In genomic region chr2:126372406-126372805, GRCh38 we compare ENCODE assay signal across 33 cellular contexts.
DNase-seq lines count a peak whose midpoint lies in the region; ATAC-seq, FAIRE-seq and TF ChIP-seq lines count a peak whose summit lies in the region.
"Had no signal": no experiment of that assay in that cellular context is flagged by ENCODE, and none has a peak within 500 bp of the region (broad histone marks: within the 10 kb centered on the region; RNA-seq: fewer than 3 reads in every experiment).

No MANE protein-coding gene starts in this region.

- H3K36me3 ChIP-seq in Peyer's patch (no peaks in the 10 kb centered on the region), bronchial epithelial cell (ENCODE audit: control insufficient read depth, insufficient read depth, low read length) (no peaks in the 10 kb centered on the region), small intestine (ENCODE audit: control insufficient read depth in 2 of 2, insufficient read depth in 2 of 2, low read length in 2 of 2) (no peaks in the 10 kb centered on the region)
- H3K36me3 ChIP-seq: BE2C; BLaER1; BLaER1 treated with 17β-estradiol and CSF1 and Interleukin-3, amounts not matched to agents 10 nM and 100 nM had no signal

- TF ChIP-seq CTCF in Peyer's patch (IDR thresholded peaks at IDR 0.05) (no peak), bronchial epithelial cell (IDR thresholded peaks at IDR 0.05; ENCODE audit: insufficient read depth, low read length, severe bottlenecking) (no peak)

- no peak overlapping the region for H3K4me3 ChIP-seq in Peyer's patch
- H3K4me3 ChIP-seq in bronchial epithelial cell (ENCODE audit: low read depth, low read length), result no peak overlapping the region
- H3K4me3 ChIP-seq in small intestine (ENCODE audit: low read depth in 1 of 2, low read length in 2 of 2), result no peak overlapping the region
- H3K4me3 ChIP-seq: A549; BLaER1; BLaER1 treated with 17β-estradiol and CSF1 and Interleukin-3, amounts not matched to agents 10 nM and 100 nM had no signal

- no peaks in the 10 kb centered on the region for H3K27me3 ChIP-seq in Peyer's patch
- H3K27me3 ChIP-seq in bronchial epithelial cell (ENCODE audit: control insufficient read depth, insufficient read depth, low read length), result no peaks in the 10 kb centered on the region
- H3K27me3 ChIP-seq in small intestine (ENCODE audit: control insufficient read depth in 2 of 2, insufficient read depth in 2 of 2, low read length in 2 of 2), result no peaks in the 10 kb centered on the region
- H3K27me3 ChIP-seq: BE2C; BLaER1; BLaER1 treated with 17β-estradiol and CSF1 and Interleukin-3, amounts not matched to agents 10 nM and 100 nM had no signal

- peak; percentile 58 for FAIRE-seq in bronchial epithelial cell (lab: Jason Lieb, UNC)
- no peak for FAIRE-seq in small intestine (lab: Jason Lieb, UNC)
- FAIRE-seq: A204.1, A549, D721Med had no signal

- DNase-seq in Peyer's patch (peak in 2 of 3 donors; percentile 66), bronchial epithelial cell (ENCODE audit: low read depth) (no peak), small intestine (peak; percentile 37), NCI-H526 treated with DMSO at 0.1 percent for 48 hours (lab: John Stamatoyannopoulos, UW) (no peak), NCI-H2107 treated with DMSO at 0.1 percent for 48 hours (lab: John Stamatoyannopoulos, UW; ENCODE audit: unreplicated experiment) (no peak)
- DNase-seq: 8988T; ACHN; AML-193; BE2C; C1 segment of cervical spinal cord; Caco-2; Calu3; CD4-positive, alpha-beta memory T cell; CD4-positive, alpha-beta T cell; CD4-positive, CD25-positive, alpha-beta regulatory T cell; CD8-positive, alpha-beta memory T cell; CD8-positive, alpha-beta T cell; COR-L47; DMS 273 treated with DMSO at 0.1 percent for 48 hours; DMS153; DMS53; DMS79; DMS79 treated with DMSO at 0.1 percent for 48 hours; DND-41; EL had no signal

- H3K27ac ChIP-seq in Peyer's patch (no peak overlapping the region), small intestine (ENCODE audit: low read depth in 1 of 2, low read length in 1 of 2) (no peak overlapping the region)
- H3K27ac ChIP-seq: 22Rv1; A549; BLaER1; BLaER1 treated with 17β-estradiol and CSF1 and Interleukin-3, amounts not matched to agents 10 nM and 100 nM; C4-2B had no signal

- TF ChIP-seq POLR2A in Peyer's patch (IDR thresholded peaks at IDR 0.05), result no peak

- no peak for ATAC-seq in GM19395 (IDR thresholded peaks at IDR 0.05; ENCODE audit: unreplicated experiment)
- ATAC-seq: A549; CD8-positive, alpha-beta T cell had no signal

- peaks cover 0 to 7% (median 0%) of the 10 kb centered on the region in 4 donors for H3K4me1 ChIP-seq in Peyer's patch
- no peaks in the 10 kb centered on the region for H3K4me1 ChIP-seq in small intestine (ENCODE audit: control insufficient read depth in 2 of 2, insufficient read depth in 1 of 2, low read depth in 1 of 2, low read length in 1 of 2)
- H3K4me1 ChIP-seq: A549, BE2C, BLaER1, Caco-2 had no signal

- 71 to 81% (median 77%) methylated on average over 4 of the region's 4 CpGs for WGBS in small intestine, 3 donors

- H3K9me3 ChIP-seq in Peyer's patch (no peaks in the 10 kb centered on the region), small intestine (ENCODE audit: control insufficient read depth, low read depth) (no peaks in the 10 kb centered on the region)
- H3K9me3 ChIP-seq: A549; BE2C; BLaER1; BLaER1 treated with 17β-estradiol and CSF1 and Interleukin-3, amounts not matched to agents 10 nM and 100 nM; Caco-2 had no signal

Comparison
In these comparisons a context has a peak if more than half of its experiments do, and no peak if none do; other contexts are left out.
1. DNase-seq: peak in Peyer's patch (2 of 3) and small intestine (single experiment); none in bronchial epithelial cell (single experiment), NCI-H526 treated with DMSO at 0.1 percent for 48 hours (single experiment) and NCI-H2107 treated with DMSO at 0.1 percent for 48 hours (single experiment).